8 cellular contexts compared by ENCODE assay signal in the genomic region with DNA sequence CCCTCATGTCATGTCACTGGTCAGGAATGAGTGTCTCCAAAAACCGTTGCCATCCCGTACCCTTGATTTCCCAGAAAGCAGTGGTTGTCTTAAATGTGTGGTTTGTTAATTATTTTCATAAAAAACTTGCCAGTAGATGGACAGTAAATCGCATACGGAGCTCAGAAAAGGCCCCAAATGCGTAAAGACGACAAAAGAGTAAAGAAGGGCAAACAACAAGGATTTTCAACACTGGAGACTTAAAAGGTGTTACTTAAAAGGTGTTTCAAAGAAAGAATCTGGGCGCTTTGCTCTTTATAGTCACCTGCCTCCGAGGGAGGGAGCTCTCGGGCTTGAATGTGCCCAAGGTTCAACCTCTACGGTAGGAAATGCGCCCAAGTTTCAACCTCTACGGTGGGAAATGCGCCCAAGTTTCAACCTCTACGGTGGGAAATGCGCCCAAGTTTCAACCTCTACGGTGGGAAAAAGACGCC. TPM values are rescaled to one million over a fixed set of nuclear protein-coding genes. Genes with fewer than 3 reads are reported as not detected.
DNase-seq lines count a peak whose midpoint lies in the region; ATAC-seq and TF ChIP-seq lines count a peak whose summit lies in the region.

No MANE protein-coding gene starts in this region.

- peak overlapping the region; percentile 87 for H2AFZ ChIP-seq in KMS-11 (ENCODE audit: low read depth)

- H3K4me3 Mint-ChIP-seq in T-helper 17 cell (peak overlapping the region; percentile 91), nephron (peak overlapping the region; percentile 90 to 96 (median 94))

- no peaks in the 10 kb centered on the region for H3K79me2 ChIP-seq in KMS-11 (ENCODE audit: insufficient read depth, low read depth)

- no peaks in the 10 kb centered on the region for H3K9me3 ChIP-seq in T-helper 17 cell (ENCODE audit: control insufficient read depth, low read length, poor library complexity, severe bottlenecking)

- peaks cover 13% of the 10 kb centered on the region for H3K4me1 Mint-ChIP-seq in T-helper 17 cell
- H3K4me1 Mint-ChIP-seq in nephron: peaks cover 10% of the 10 kb centered on the region

- H3K9me3 Mint-ChIP-seq in nephron: no peaks in the 10 kb centered on the region

- peak overlapping the region; percentile 93 for H3K27ac Mint-ChIP-seq in T-helper 17 cell
- peak overlapping the region; percentile 96 to 98 (median 97) for H3K27ac Mint-ChIP-seq in nephron

- H3K4me2 ChIP-seq in KMS-11: peak overlapping the region; percentile 97

- peak; percentile 49 for DNase-seq in NCI-H146 (lab: John Stamatoyannopoulos, UW)
- DNase-seq in NCI-H146 treated with DMSO at 0.1 percent for 48 hours (lab: John Stamatoyannopoulos, UW; ENCODE audit: unreplicated experiment): no peak
- DNase-seq in T-helper 17 cell: no peak
- DNase-seq in fibroblast of peridontal ligament (ENCODE audit: extremely low read depth): peak; percentile 50
- DNase-seq in GM19238 (ENCODE audit: insufficient read length, low spot score): no peak

- H3K4me1 ChIP-seq in KMS-11 (ENCODE audit: low read depth, poor library complexity, severe bottlenecking): peaks cover 18% of the 10 kb centered on the region

- no peaks in the 10 kb centered on the region for H3K27me3 ChIP-seq in KMS-11 (ENCODE audit: insufficient read depth, low read depth)

- peak; percentile 33 for ATAC-seq in GM21786 (IDR thresholded peaks at IDR 0.05; ENCODE audit: unreplicated experiment)
- ATAC-seq in T-helper 17 cell: peak; percentile 52

- no peaks in the 10 kb centered on the region for H3K27me3 Mint-ChIP-seq in T-helper 17 cell
- no peaks in the 10 kb centered on the region for H3K27me3 Mint-ChIP-seq in nephron (ENCODE audit: low read depth)

- H3K4me3 ChIP-seq in KMS-11 (IDR thresholded peaks at IDR 0.05; ENCODE audit: insufficient read depth, low read depth, low read length): no peak overlapping the region

- peak; percentile 57 for TF ChIP-seq CTCF in KMS-11 (conservative IDR thresholded peaks at IDR 0.05; ENCODE audit: low read depth, low read length)
- TF ChIP-seq CTCF in nephron (IDR thresholded peaks at IDR 0.05; ENCODE audit: unreplicated experiment in 3 of 3): no peak

- H3K27ac ChIP-seq in KMS-11: peak overlapping the region; percentile 94

- H3K36me3 Mint-ChIP-seq in T-helper 17 cell (ENCODE audit: low read depth): no peaks in the 10 kb centered on the region
- H3K36me3 Mint-ChIP-seq in nephron (ENCODE audit: low read depth): peaks cover 4% of the 10 kb centered on the region

- no peaks in the 10 kb centered on the region for H4K20me1 ChIP-seq in KMS-11 (ENCODE audit: insufficient read depth)

- peak overlapping the region; percentile 94 for H3K9ac ChIP-seq in KMS-11

- no peaks in the 10 kb centered on the region for H3K36me3 ChIP-seq in KMS-11 (ENCODE audit: insufficient read depth)

RNA-seq across cellular contexts. Expression of a gene that starts 0.7 kb away (rescaled TPM):
- total RNA-seq in T-helper 17 cell: 1 to 10 TPM; 4.9 to 7.2 TPM

RNA-seq across cellular contexts. Expression of a gene that starts 59.5 kb away (rescaled TPM):
- total RNA-seq in T-helper 17 cell: 100 to 1,000 TPM; 612 to 613 TPM

Comparison
In these comparisons a context has a peak if more than half of its experiments do, and no peak if none do; other contexts are left out.
1. DNase-seq: peak in NCI-H146 (single experiment) and fibroblast of peridontal ligament (single experiment); none in NCI-H146 treated with DMSO at 0.1 percent for 48 hours (single experiment), T-helper 17 cell (0 of 3) and GM19238 (single experiment).